18 cellular contexts compared by ENCODE assay signal in the genomic region with DNA sequence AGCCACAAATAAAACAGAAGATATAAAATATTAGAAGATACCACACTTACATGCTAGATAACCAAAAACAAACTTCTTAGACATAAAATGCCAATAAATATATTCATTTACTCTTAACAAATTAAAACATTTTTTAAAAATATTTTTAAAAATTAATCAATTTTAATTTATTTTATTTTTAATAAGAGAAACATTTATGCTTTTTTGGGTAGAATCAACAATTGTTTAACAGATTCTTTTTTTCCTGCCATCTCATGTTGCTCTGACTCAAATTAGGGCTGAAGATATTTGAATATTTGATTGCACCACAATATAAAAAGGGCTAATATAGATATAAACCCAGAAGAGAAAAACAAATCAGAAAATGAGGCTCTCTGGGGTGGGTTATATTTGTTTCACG.
DNase-seq lines count a peak whose midpoint lies in the region; ATAC-seq, FAIRE-seq and TF ChIP-seq lines count a peak whose summit lies in the region.
"Had no signal": no experiment of that assay in that cellular context is flagged by ENCODE, and none has a peak within 500 bp of the region (broad histone marks: within the 10 kb centered on the region; RNA-seq: fewer than 3 reads in every experiment).

No MANE protein-coding gene starts in this region.

- no peaks in the 10 kb centered on the region for H3K9me3 Mint-ChIP-seq in activated CD8-positive, alpha-beta memory T cell treated with anti-CD3 and anti-CD28 coated beads, Interleukin-2, amount 10 ng/mL, durations not matched to agents 7 days and 5 days (ENCODE audit: low read depth)
- no peaks in the 10 kb centered on the region for H3K9me3 Mint-ChIP-seq in type B pancreatic cell
- H3K9me3 Mint-ChIP-seq: CD4-positive, CD25-positive, alpha-beta regulatory T cell; CD8-positive, alpha-beta memory T cell; GM23338 had no signal

- H3K36me3 Mint-ChIP-seq in activated CD8-positive, alpha-beta memory T cell treated with anti-CD3 and anti-CD28 coated beads, Interleukin-2, amount 10 ng/mL, durations not matched to agents 7 days and 5 days: no peaks in the 10 kb centered on the region
- H3K36me3 Mint-ChIP-seq in type B pancreatic cell: no peaks in the 10 kb centered on the region
- H3K36me3 Mint-ChIP-seq: CD4-positive, CD25-positive, alpha-beta regulatory T cell; CD8-positive, alpha-beta memory T cell had no signal

- no peaks in the 10 kb centered on the region for H3K4me1 Mint-ChIP-seq in activated CD8-positive, alpha-beta memory T cell treated with anti-CD3 and anti-CD28 coated beads, Interleukin-2, amount 10 ng/mL, durations not matched to agents 7 days and 5 days
- H3K4me1 Mint-ChIP-seq in type B pancreatic cell (ENCODE audit: unreplicated experiment): no peaks in the 10 kb centered on the region
- H3K4me1 Mint-ChIP-seq: CD4-positive, CD25-positive, alpha-beta regulatory T cell; CD8-positive, alpha-beta memory T cell; GM23338 had no signal

- no peak for DNase-seq in RCC 7860 (ENCODE audit: low spot score)
- DNase-seq in transverse colon: no peak
- DNase-seq in activated CD8-positive, alpha-beta memory T cell treated with anti-CD3 and anti-CD28 coated beads, Interleukin-2, amount 10 ng/mL, durations not matched to agents 7 days and 5 days: no peak
- no peak for DNase-seq in type B pancreatic cell (ENCODE audit: extremely low spot score, unreplicated experiment)
- DNase-seq: ACHN; BE2C; C1 segment of cervical spinal cord; CD4-positive, CD25-positive, alpha-beta regulatory T cell; CD8-positive, alpha-beta memory T cell; COR-L47; GDM1; HCEC 1CT; IMR-90 had no signal

- TF ChIP-seq CTCF in transverse colon (IDR thresholded peaks at IDR 0.05): no peak
- no peak for TF ChIP-seq CTCF in type B pancreatic cell (conservative IDR thresholded peaks at IDR 0.05)

- intact Hi-C loops in transverse colon (cut with DNase I; ENCODE audit: low total_unique reads): no loop called here

- CTCF ChIA-PET in activated CD8-positive, alpha-beta memory T cell treated with anti-CD3 and anti-CD28 coated beads, Interleukin-2, amount 10 ng/mL, durations not matched to agents 7 days and 5 days (lab: Charles Lee): no interaction called here

- in situ Hi-C loops in transverse colon (cut with MboI; ENCODE audit: low pct_ligation_motif_present in 1 of 4, low pct_unique_long_range_greater_than_20kb in 1 of 4, low sequenced_read_pairs in 3 of 4): loop anchor here in 2 of 4 donors (10.0 to 25.0 kb wide), 2 partner anchors 107 to 1856 kb away; no protein-coding TSS in a partner anchor

- no peak overlapping the region for H3K27ac ChIP-seq in transverse colon

- TF ChIP-seq POLR2A in transverse colon (IDR thresholded peaks at IDR 0.05): no peak

- H3K36me3 ChIP-seq in transverse colon: no peaks in the 10 kb centered on the region
- H3K36me3 ChIP-seq: BE2C had no signal

- H3K27ac Mint-ChIP-seq in activated CD8-positive, alpha-beta memory T cell treated with anti-CD3 and anti-CD28 coated beads, Interleukin-2, amount 10 ng/mL, durations not matched to agents 7 days and 5 days: no peak overlapping the region
- H3K27ac Mint-ChIP-seq in type B pancreatic cell: no peak overlapping the region
- H3K27ac Mint-ChIP-seq: CD4-positive, CD25-positive, alpha-beta regulatory T cell; CD8-positive, alpha-beta memory T cell; GM23338 had no signal

- no peak for ATAC-seq in activated CD8-positive, alpha-beta memory T cell treated with anti-CD3 and anti-CD28 coated beads, Interleukin-2, amount 10 ng/mL, durations not matched to agents 7 days and 5 days
- ATAC-seq: GM23338 had no signal

- FAIRE-seq in RCC 7860 (lab: Jason Lieb, UNC) (peak; percentile 69), colon (lab: Jason Lieb, UNC) (peak; percentile 97), islet of Langerhans (lab: Jason Lieb, UNC) (peak; percentile 90)
- FAIRE-seq: GM12892, HTR-8/SVneo had no signal

- H3K4me1 ChIP-seq in transverse colon: no peaks in the 10 kb centered on the region
- H3K4me1 ChIP-seq: BE2C had no signal

- H3K27me3 Mint-ChIP-seq in activated CD8-positive, alpha-beta memory T cell treated with anti-CD3 and anti-CD28 coated beads, Interleukin-2, amount 10 ng/mL, durations not matched to agents 7 days and 5 days: no peaks in the 10 kb centered on the region
- H3K27me3 Mint-ChIP-seq in type B pancreatic cell: no peaks in the 10 kb centered on the region
- H3K27me3 Mint-ChIP-seq: CD4-positive, CD25-positive, alpha-beta regulatory T cell; CD8-positive, alpha-beta memory T cell had no signal

- no peak for TF ChIP-seq EP300 in transverse colon (IDR thresholded peaks at IDR 0.05; ENCODE audit: low read depth)

- H3K4me3 Mint-ChIP-seq in activated CD8-positive, alpha-beta memory T cell treated with anti-CD3 and anti-CD28 coated beads, Interleukin-2, amount 10 ng/mL, durations not matched to agents 7 days and 5 days: no peak overlapping the region
- no peak overlapping the region for H3K4me3 Mint-ChIP-seq in type B pancreatic cell
- H3K4me3 Mint-ChIP-seq: CD4-positive, CD25-positive, alpha-beta regulatory T cell; CD8-positive, alpha-beta memory T cell; GM23338 had no signal

- H3K9me3 ChIP-seq in transverse colon: peaks cover 0 to 3% of the 10 kb centered on the region in 2 donors
- H3K9me3 ChIP-seq: BE2C had no signal

- WGBS in transverse colon (ENCODE audit: low coverage in 1 of 2), 2 donors: 36 to 41% methylated on average over 1 of the region's 1 CpG

- H3K4me3 ChIP-seq in transverse colon: no peak overlapping the region
- H3K4me3 ChIP-seq: GM23338 had no signal

- no peaks in the 10 kb centered on the region for H3K27me3 ChIP-seq in transverse colon
- H3K27me3 ChIP-seq: BE2C had no signal
